ENCODE assay signal across 27 cellular contexts in genomic region chr2:239256297-239256696, GRCh38.
DNase-seq lines count a peak whose midpoint lies in the region; ATAC-seq and TF ChIP-seq lines count a peak whose summit lies in the region.
"Had no signal": no experiment of that assay in that cellular context is flagged by ENCODE, and none has a peak within 500 bp of the region (broad histone marks: within the 10 kb centered on the region; RNA-seq: fewer than 3 reads in every experiment).

No MANE protein-coding gene starts in this region.

- peak; percentile 16 for DNase-seq in activated CD8-positive, alpha-beta memory T cell treated with anti-CD3 and anti-CD28 coated beads, Interleukin-2, amount 10 ng/mL, durations not matched to agents 7 days and 5 days
- no peak for DNase-seq in activated CD8-positive, alpha-beta memory T cell treated with anti-CD3 and anti-CD28 coated beads, Interleukin-2, amount 50 U/mL, for 48 hours
- DNase-seq in coronary artery (ENCODE audit: low spot score) = peak; percentile 40
- DNase-seq in DMS153 treated with DMSO at 0.1 percent for 48 hours (lab: John Stamatoyannopoulos, UW; ENCODE audit: unreplicated experiment) = no peak
- no peak for DNase-seq in globus pallidus (ENCODE audit: low spot score)
- no peak for DNase-seq in NCI-H748 treated with DMSO at 0.1 percent for 48 hours (lab: John Stamatoyannopoulos, UW)
- no peak for DNase-seq in caudate nucleus (lab: John Stamatoyannopoulos, UW)
- DNase-seq: activated CD4-positive, alpha-beta T cell treated with anti-CD3 and anti-CD28 coated beads for 36 hours; activated CD8-positive, alpha-beta memory T cell treated with anti-CD3 and anti-CD28 coated beads for 24 hours; activated naive CD4-positive, alpha-beta T cell treated with anti-CD3 and anti-CD28 coated beads, Interleukin-2, amount 10 ng/mL, durations not matched to agents 7 days and 5 days; activated T-cell treated with anti-CD3 and anti-CD28 coated beads, Interleukin-2, amount 50 U/mL, for 48 hours; Caco-2; esophagus squamous epithelium; GM23248; left cardiac atrium; mesenchymal stem cell; natural killer cell; NCI-H1105; NCI-H2029 treated with DMSO at 0.1 percent for 48 hours; NCI-H226; NCI-H82; pancreas; PC-3; SHP77 had no signal

- H3K27ac Mint-ChIP-seq in activated CD8-positive, alpha-beta memory T cell treated with anti-CD3 and anti-CD28 coated beads, Interleukin-2, amount 10 ng/mL, durations not matched to agents 7 days and 5 days = no peak overlapping the region
- H3K27ac Mint-ChIP-seq: activated CD4-positive, alpha-beta T cell treated with anti-CD3 and anti-CD28 coated beads for 36 hours; activated naive CD4-positive, alpha-beta T cell treated with anti-CD3 and anti-CD28 coated beads, Interleukin-2, amount 10 ng/mL, durations not matched to agents 7 days and 5 days had no signal

- H3K27me3 Mint-ChIP-seq in activated CD8-positive, alpha-beta memory T cell treated with anti-CD3 and anti-CD28 coated beads, Interleukin-2, amount 10 ng/mL, durations not matched to agents 7 days and 5 days = peaks cover 2% of the 10 kb centered on the region
- H3K27me3 Mint-ChIP-seq: activated CD4-positive, alpha-beta T cell treated with anti-CD3 and anti-CD28 coated beads for 36 hours; activated naive CD4-positive, alpha-beta T cell treated with anti-CD3 and anti-CD28 coated beads, Interleukin-2, amount 10 ng/mL, durations not matched to agents 7 days and 5 days had no signal

- CTCF ChIA-PET in activated CD8-positive, alpha-beta memory T cell treated with anti-CD3 and anti-CD28 coated beads, Interleukin-2, amount 10 ng/mL, durations not matched to agents 7 days and 5 days (lab: Charles Lee) = no interaction called here

- no peak overlapping the region for H3K27ac ChIP-seq in coronary artery
- H3K27ac ChIP-seq in neutrophil = peak overlapping the region; percentile 86
- H3K27ac ChIP-seq in caudate nucleus (ENCODE audit: low read depth, low read length) = no peak overlapping the region
- H3K27ac ChIP-seq: GM23248, pancreas, thoracic aorta had no signal

- H3K27me3 ChIP-seq in neutrophil = no peaks in the 10 kb centered on the region
- H3K27me3 ChIP-seq: esophagus squamous epithelium, pancreas had no signal

- H3K36me3 Mint-ChIP-seq in activated CD8-positive, alpha-beta memory T cell treated with anti-CD3 and anti-CD28 coated beads, Interleukin-2, amount 10 ng/mL, durations not matched to agents 7 days and 5 days = peaks cover 28% of the 10 kb centered on the region

- TF ChIP-seq CTCF in coronary artery (IDR thresholded peaks at IDR 0.05) (no peak), neutrophil (IDR thresholded peaks at IDR 0.05) (no peak)

- H3K36me3 ChIP-seq in neutrophil = no peaks in the 10 kb centered on the region
- H3K36me3 ChIP-seq: esophagus squamous epithelium, pancreas, thoracic aorta had no signal

- peaks cover 61% of the 10 kb centered on the region for H3K4me1 Mint-ChIP-seq in activated CD8-positive, alpha-beta memory T cell treated with anti-CD3 and anti-CD28 coated beads, Interleukin-2, amount 10 ng/mL, durations not matched to agents 7 days and 5 days

- no peak overlapping the region for H3K4me3 Mint-ChIP-seq in activated CD8-positive, alpha-beta memory T cell treated with anti-CD3 and anti-CD28 coated beads, Interleukin-2, amount 10 ng/mL, durations not matched to agents 7 days and 5 days
- H3K4me3 Mint-ChIP-seq: activated CD4-positive, alpha-beta T cell treated with anti-CD3 and anti-CD28 coated beads for 36 hours; activated naive CD4-positive, alpha-beta T cell treated with anti-CD3 and anti-CD28 coated beads, Interleukin-2, amount 10 ng/mL, durations not matched to agents 7 days and 5 days; natural killer cell had no signal

- no peaks in the 10 kb centered on the region for H3K9me3 ChIP-seq in neutrophil
- H3K9me3 ChIP-seq: Caco-2, esophagus squamous epithelium, pancreas, thoracic aorta had no signal

- ATAC-seq in activated CD8-positive, alpha-beta memory T cell treated with anti-CD3 and anti-CD28 coated beads, Interleukin-2, amount 10 ng/mL, durations not matched to agents 7 days and 5 days = no peak
- ATAC-seq: activated CD4-positive, alpha-beta T cell treated with anti-CD3 and anti-CD28 coated beads for 36 hours; HepG2; left cardiac atrium; natural killer cell; pancreas; PC-3 had no signal

- H3K9me3 Mint-ChIP-seq in activated CD8-positive, alpha-beta memory T cell treated with anti-CD3 and anti-CD28 coated beads, Interleukin-2, amount 10 ng/mL, durations not matched to agents 7 days and 5 days (ENCODE audit: low read depth) = peaks cover 8% of the 10 kb centered on the region

- no peak overlapping the region for H3K4me3 ChIP-seq in coronary artery
- H3K4me3 ChIP-seq in neutrophil (ENCODE audit: low read depth in 1 of 2, low read length in 1 of 2) = no peak overlapping the region
- H3K4me3 ChIP-seq: esophagus squamous epithelium, GM23248, pancreas, thoracic aorta had no signal

- H3K4me1 ChIP-seq in neutrophil (ENCODE audit: control insufficient read depth in 1 of 2, insufficient read depth in 1 of 2, low read depth in 1 of 2, low read length in 1 of 2) = peaks cover 100% of the 10 kb centered on the region in 2 experiments
- H3K4me1 ChIP-seq: Caco-2 had no signal

Comparison
In these comparisons a context has a peak if more than half of its experiments do, and no peak if none do; other contexts are left out.
1. DNase-seq: peak in activated CD8-positive, alpha-beta memory T cell treated with anti-CD3 and anti-CD28 coated beads, Interleukin-2, amount 10 ng/mL, durations not matched to agents 7 days and 5 days (single experiment) and coronary artery (single experiment); none in activated CD8-positive, alpha-beta memory T cell treated with anti-CD3 and anti-CD28 coated beads, Interleukin-2, amount 50 U/mL, for 48 hours (single experiment), DMS153 treated with DMSO at 0.1 percent for 48 hours (single experiment), globus pallidus (single experiment), NCI-H748 treated with DMSO at 0.1 percent for 48 hours (single experiment) and caudate nucleus (0 of 61).